ENCODE assay signal across 17 cellular contexts in the genomic region with DNA sequence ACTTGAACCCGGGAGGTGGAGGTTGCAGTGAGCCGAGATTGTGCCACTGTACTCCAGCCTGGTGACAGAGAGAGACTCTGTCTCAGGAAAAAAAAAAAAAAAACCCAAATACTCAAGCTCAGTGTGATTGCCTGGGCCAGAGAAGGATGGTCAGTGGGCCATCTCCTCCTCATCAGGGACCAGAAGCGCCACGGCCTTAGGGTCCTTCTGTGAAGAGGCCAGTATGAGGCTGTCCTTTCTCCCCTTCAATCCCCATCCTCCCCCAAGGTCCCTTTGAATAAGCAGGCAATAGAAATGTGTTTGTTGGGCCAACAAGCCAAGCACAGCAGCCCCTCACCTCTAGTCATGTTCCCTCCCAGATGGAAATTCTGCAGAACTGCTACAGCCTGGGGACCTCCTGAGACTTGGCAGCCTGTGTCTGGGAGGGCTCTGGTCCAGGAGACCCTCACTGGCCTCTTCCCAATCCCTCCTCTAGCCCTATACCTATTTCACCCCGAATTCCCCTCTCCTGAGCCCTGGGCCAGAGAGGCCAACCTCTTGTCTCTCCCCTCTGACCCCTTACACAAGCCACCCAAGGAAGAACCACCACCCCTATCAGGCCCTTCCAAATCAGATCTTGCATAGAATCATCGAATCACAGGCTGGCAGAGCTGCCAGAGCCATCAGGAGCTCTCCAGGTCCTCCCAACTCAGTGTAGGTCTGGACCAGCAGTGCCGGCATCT. TPM values are rescaled to one million over a fixed set of nuclear protein-coding genes. Genes with fewer than 3 reads are reported as not detected.
DNase-seq lines count a peak whose midpoint lies in the region; ATAC-seq and TF ChIP-seq lines count a peak whose summit lies in the region.
"Had no signal": no experiment of that assay in that cellular context is flagged by ENCODE, and none has a peak within 500 bp of the region (broad histone marks: within the 10 kb centered on the region; RNA-seq: fewer than 3 reads in every experiment).

No MANE protein-coding gene starts in this region.

- H3K27ac ChIP-seq in heart right ventricle = peak overlapping the region in 5 of 10 donors; percentile 14 to 89 (median 41)
- peak overlapping the region in 24 of 59 donors; percentile 0 to 65 (median 31) for H3K27ac ChIP-seq in dorsolateral prefrontal cortex
- H3K27ac ChIP-seq in psoas muscle = no peak overlapping the region
- peak overlapping the region in 2 of 4 donors; percentile 58 to 70 for H3K27ac ChIP-seq in upper lobe of left lung
- H3K27ac ChIP-seq: hepatocyte, parathyroid adenoma had no signal

- TF ChIP-seq EP300 in upper lobe of left lung (IDR thresholded peaks at IDR 0.05) = no peak

- peaks cover 3% of the 10 kb centered on the region for H3K4me1 Mint-ChIP-seq in T-helper 2 cell treated with Interferon-gamma antibody and Interleukin-4, amounts not matched to agents 5 μg/mL and 100 μg/mL, for 36 hours (ENCODE audit: low read depth)
- H3K4me1 Mint-ChIP-seq: central memory CD8-positive, alpha-beta T cell had no signal

- no peaks in the 10 kb centered on the region for H3K36me3 Mint-ChIP-seq in T-helper 2 cell treated with Interferon-gamma antibody and Interleukin-4, amounts not matched to agents 5 μg/mL and 100 μg/mL, for 36 hours (ENCODE audit: low read depth)

- no peaks in the 10 kb centered on the region for H3K9me3 Mint-ChIP-seq in T-helper 2 cell treated with Interferon-gamma antibody and Interleukin-4, amounts not matched to agents 5 μg/mL and 100 μg/mL, for 36 hours
- H3K9me3 Mint-ChIP-seq: activated B cell treated with CpG ODN at 0.5 μM for 24 hours; central memory CD8-positive, alpha-beta T cell; T-helper 1 cell treated with Interleukin-12 subunit alpha and Interleukin-12 subunit beta and Interleukin-4 antibody, amounts not matched to agents 30 μg/mL and 1 μg/mL, for 36 hours had no signal

- H3K36me3 ChIP-seq in heart right ventricle (peaks cover 0 to 10% (median 0%) of the 10 kb centered on the region in 9 donors), psoas muscle (ENCODE audit: insufficient read depth in 1 of 2, low read depth in 1 of 2) (no peaks in the 10 kb centered on the region), upper lobe of left lung (no peaks in the 10 kb centered on the region), mucosa of descending colon (ENCODE audit: low read depth) (no peaks in the 10 kb centered on the region)

- H3K27me3 ChIP-seq in heart right ventricle (peaks cover 0 to 5% (median 0%) of the 10 kb centered on the region in 7 donors), dorsolateral prefrontal cortex (peaks cover 0 to 16% (median 0%) of the 10 kb centered on the region in 45 donors), psoas muscle (ENCODE audit: insufficient read depth in 3 of 3, low read length in 2 of 3) (no peaks in the 10 kb centered on the region), upper lobe of left lung (no peaks in the 10 kb centered on the region)
- H3K27me3 ChIP-seq: hepatocyte had no signal

- H3K9me3 ChIP-seq in heart right ventricle = no peaks in the 10 kb centered on the region
- no peaks in the 10 kb centered on the region for H3K9me3 ChIP-seq in psoas muscle
- H3K9me3 ChIP-seq in upper lobe of left lung = no peaks in the 10 kb centered on the region
- no peaks in the 10 kb centered on the region for H3K9me3 ChIP-seq in mucosa of descending colon

- 92 to 94% methylated on average over 7 of the region's 7 CpGs for WGBS in heart right ventricle, 2 donors
- 78 to 88% (median 83%) methylated on average over 6 to 7 of the region's 7 CpGs for WGBS in psoas muscle, 3 donors
- WGBS in upper lobe of left lung, 2 donors = 78 to 85% methylated on average over 7 of the region's 7 CpGs

- no peak for ATAC-seq in heart right ventricle
- ATAC-seq in left cardiac atrium = no peak
- ATAC-seq in psoas muscle = no peak
- ATAC-seq in upper lobe of left lung (ENCODE audit: low FRiP score in 2 of 2) = no peak
- no peak for ATAC-seq in mucosa of descending colon
- no peak for ATAC-seq in SK-N-SH treated with all-trans-retinoic acid at 6 μM for 48 hours

- peak overlapping the region in 7 of 10 donors; percentile 12 to 60 (median 41) for H3K4me3 ChIP-seq in heart right ventricle
- peak overlapping the region in 48 of 59 donors; percentile 5 to 58 (median 38) for H3K4me3 ChIP-seq in dorsolateral prefrontal cortex
- H3K4me3 ChIP-seq in psoas muscle = peak overlapping the region; percentile 44
- peak overlapping the region in 3 of 4 donors; percentile 26 to 50 (median 34) for H3K4me3 ChIP-seq in upper lobe of left lung
- no peak overlapping the region for H3K4me3 ChIP-seq in mucosa of descending colon
- H3K4me3 ChIP-seq: hepatocyte had no signal

- H3K4me1 ChIP-seq in heart right ventricle (peaks cover 0 to 35% (median 10%) of the 10 kb centered on the region in 9 donors), psoas muscle (no peaks in the 10 kb centered on the region), upper lobe of left lung (peaks cover 5 to 17% (median 6%) of the 10 kb centered on the region in 4 donors), mucosa of descending colon (ENCODE audit: low read depth) (no peaks in the 10 kb centered on the region)

- no peak overlapping the region for H3K27ac Mint-ChIP-seq in T-helper 2 cell treated with Interferon-gamma antibody and Interleukin-4, amounts not matched to agents 5 μg/mL and 100 μg/mL, for 36 hours
- H3K27ac Mint-ChIP-seq: activated B cell treated with CpG ODN at 0.5 μM for 24 hours; T-helper 1 cell treated with Interleukin-12 subunit alpha and Interleukin-12 subunit beta and Interleukin-4 antibody, amounts not matched to agents 30 μg/mL and 1 μg/mL, for 36 hours had no signal

- no peak overlapping the region for H3K4me3 Mint-ChIP-seq in T-helper 2 cell treated with Interferon-gamma antibody and Interleukin-4, amounts not matched to agents 5 μg/mL and 100 μg/mL, for 36 hours
- H3K4me3 Mint-ChIP-seq: activated B cell treated with CpG ODN at 0.5 μM for 24 hours; central memory CD8-positive, alpha-beta T cell; T-helper 1 cell treated with Interleukin-12 subunit alpha and Interleukin-12 subunit beta and Interleukin-4 antibody, amounts not matched to agents 30 μg/mL and 1 μg/mL, for 36 hours had no signal

- intact Hi-C loops in heart right ventricle (cut with DNase I) (no loop called here), left cardiac atrium (cut with DNase I) (no loop called here), dorsolateral prefrontal cortex (cut with DNase I) (no loop called here), psoas muscle (cut with DNase I) (no loop called here), mucosa of descending colon (cut with DNase I, micrococcal nuclease) (no loop called here)

- TF ChIP-seq CTCF in heart right ventricle (IDR thresholded peaks at IDR 0.05) = no peak
- TF ChIP-seq CTCF in dorsolateral prefrontal cortex (IDR thresholded peaks at IDR 0.05 in 54 of 56, conservative IDR thresholded peaks at IDR 0.05 in 2 of 56; ENCODE audit: low read depth in 1 of 56, partially characterized antibody in 56 of 56) = no peak
- TF ChIP-seq CTCF in psoas muscle (IDR thresholded peaks at IDR 0.05) = no peak
- TF ChIP-seq CTCF in upper lobe of left lung (IDR thresholded peaks at IDR 0.05) = no peak
- no peak for TF ChIP-seq CTCF in mucosa of descending colon (IDR thresholded peaks at IDR 0.05)

- DNase-seq in heart right ventricle (no peak), left cardiac atrium (no peak), dorsolateral prefrontal cortex (peak in 1 of 10 donors; percentile 9), psoas muscle (no peak), upper lobe of left lung (no peak), mucosa of descending colon (no peak)
- no peak for DNase-seq in T-helper 2 cell treated with Interferon-gamma antibody and Interleukin-4, amounts not matched to agents 5 μg/mL and 100 μg/mL, for 36 hours (ENCODE audit: low spot score)
- DNase-seq: activated B cell treated with CpG ODN at 0.5 μM for 24 hours; activated effector memory CD4-positive, alpha-beta T cell treated with Interleukin-2 at 50 U/mL for 16 hours; DND-41; NCI-H1436 treated with DMSO at 0.1 percent for 48 hours; NCI-H345 had no signal

- peaks cover 23% of the 10 kb centered on the region for H3K27me3 Mint-ChIP-seq in T-helper 2 cell treated with Interferon-gamma antibody and Interleukin-4, amounts not matched to agents 5 μg/mL and 100 μg/mL, for 36 hours (ENCODE audit: low read depth)

- no peak for TF ChIP-seq POLR2A in upper lobe of left lung (IDR thresholded peaks at IDR 0.05)

TF ChIP-seq in SK-N-SH treated with all-trans-retinoic acid at 6 μM for 48 hours, 23 proteins besides CTCF, POLR2A, EP300 and RAD21 (continues in another document):
- no peak for TF ChIP-seq ARNTL (CRISPR knock-in tag; IDR thresholded peaks at IDR 0.05; ENCODE audit: borderline replicate concordance, low read depth)
- TF ChIP-seq, protein P1, sequence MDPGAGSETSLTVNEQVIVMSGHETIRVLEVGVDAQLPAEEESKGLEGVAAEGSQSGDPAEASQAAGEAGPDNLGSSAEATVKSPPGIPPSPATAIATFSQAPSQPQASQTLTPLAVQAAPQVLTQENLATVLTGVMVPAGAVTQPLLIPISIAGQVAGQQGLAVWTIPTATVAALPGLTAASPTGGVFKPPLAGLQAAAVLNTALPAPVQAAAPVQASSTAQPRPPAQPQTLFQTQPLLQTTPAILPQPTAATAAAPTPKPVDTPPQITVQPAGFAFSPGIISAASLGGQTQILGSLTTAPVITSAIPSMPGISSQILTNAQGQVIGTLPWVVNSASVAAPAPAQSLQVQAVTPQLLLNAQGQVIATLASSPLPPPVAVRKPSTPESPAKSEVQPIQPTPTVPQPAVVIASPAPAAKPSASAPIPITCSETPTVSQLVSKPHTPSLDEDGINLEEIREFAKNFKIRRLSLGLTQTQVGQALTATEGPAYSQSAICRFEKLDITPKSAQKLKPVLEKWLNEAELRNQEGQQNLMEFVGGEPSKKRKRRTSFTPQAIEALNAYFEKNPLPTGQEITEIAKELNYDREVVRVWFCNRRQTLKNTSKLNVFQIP (CRISPR knock-in tag; IDR thresholded peaks at IDR 0.05; ENCODE audit: borderline replicate concordance, low read depth) = no peak

RNA-seq across cellular contexts. Expression of a gene that starts 1.0 kb away (rescaled TPM):
- total RNA-seq in heart right ventricle (10 to 100 TPM in 7 of 10 donors, 1 to 10 TPM in 3; 6.8 to 83.9 (median 11.2) TPM), left cardiac atrium (10 to 100 TPM; 18.3 to 41.6 TPM), dorsolateral prefrontal cortex (10 to 100 TPM in 119 of 120 experiments, 1 to 10 TPM in 1; 8.9 to 88.6 (median 36.8) TPM), psoas muscle (10 to 100 TPM in 2 of 4 donors, 1 to 10 TPM in 2; 4.2 to 20.0 (median 10.7) TPM), upper lobe of left lung (100 to 1,000 TPM in 1 of 6 donors, 10 to 100 TPM in 5; 13.9 to 101 (median 57.9) TPM), mucosa of descending colon (10 to 100 TPM in 2 of 3 donors, 1 to 10 TPM in 1; 9.0 to 39.0 (median 20.4) TPM)
- polyA plus RNA-seq in heart right ventricle (1 to 10 TPM; 4.8 to 6.4 TPM), psoas muscle (1 to 10 TPM; 1.2 to 1.6 (median 1.3) TPM)
